Comparison of ENCODE assay signal across 28 cellular contexts in genomic region chr18:31044926-31045325, GRCh38. TPM values are rescaled to one million over a fixed set of nuclear protein-coding genes. Genes with fewer than 3 reads are reported as not detected.
A peak's percentile ranks its signal among the peaks of the same experiment; 100 is the strongest.
DNase-seq lines count a peak whose midpoint lies in the region; ATAC-seq, FAIRE-seq and TF ChIP-seq lines count a peak whose summit lies in the region.
"Had no signal": no experiment of that assay in that cellular context is flagged by ENCODE, and none has a peak within 500 bp of the region (broad histone marks: within the 10 kb centered on the region; RNA-seq: fewer than 3 reads in every experiment).

No MANE protein-coding gene starts in this region.

- H3K9me3 Mint-ChIP-seq in type B pancreatic cell, result peaks cover 23% of the 10 kb centered on the region
- peaks cover 8% of the 10 kb centered on the region for H3K9me3 Mint-ChIP-seq in activated CD8-positive, alpha-beta T cell treated with anti-CD3 and anti-CD28 coated beads for 36 hours

- H3K9me3 ChIP-seq in HCT116 (ENCODE audit: control insufficient read depth in 1 of 2, insufficient read depth in 1 of 2, low read depth in 1 of 2, low read length in 2 of 2), result no peaks in the 10 kb centered on the region
- H3K9me3 ChIP-seq in small intestine (ENCODE audit: control insufficient read depth, low read depth), result no peaks in the 10 kb centered on the region
- H3K9me3 ChIP-seq: SK-N-SH had no signal

- 71 to 78% (median 73%) methylated on average over 3 of the region's 3 CpGs for WGBS in small intestine, 3 donors

- TF ChIP-seq POLR2A in HCT116 (IDR thresholded peaks at IDR 0.05; ENCODE audit: borderline replicate concordance, extremely low read depth, insufficient read depth, insufficient read length), result no peak

- peaks cover 4% of the 10 kb centered on the region for H3K79me2 ChIP-seq in HCT116 (ENCODE audit: insufficient read depth, low read length)

- H3K36me3 ChIP-seq in HCT116 (ENCODE audit: control insufficient read depth in 1 of 2, insufficient read depth in 2 of 2, low read length in 2 of 2) (no peaks in the 10 kb centered on the region), bronchial epithelial cell (ENCODE audit: control insufficient read depth, insufficient read depth, low read length) (no peaks in the 10 kb centered on the region), small intestine (ENCODE audit: control insufficient read depth in 2 of 2, insufficient read depth in 2 of 2, low read length in 2 of 2) (no peaks in the 10 kb centered on the region)
- H3K36me3 ChIP-seq: HAP-1, Peyer's patch had no signal

- CTCF ChIA-PET in HCT116 (lab: Charles Lee), result no interaction called here
- CTCF ChIA-PET in activated CD8-positive, alpha-beta T cell treated with anti-CD3 and anti-CD28 coated beads for 36 hours (lab: Charles Lee), result no interaction called here

- no peaks in the 10 kb centered on the region for H4K20me1 ChIP-seq in HCT116 (ENCODE audit: insufficient read depth)

- peak overlapping the region; percentile 41 for H2AFZ ChIP-seq in HCT116 (ENCODE audit: low read depth, low read length, poor library complexity, severe bottlenecking)

- no peak for DNase-seq in HCT116 (ENCODE audit: low read depth, low spot score)
- DNase-seq in bronchial epithelial cell (ENCODE audit: low read depth), result peak; percentile 79
- no peak for DNase-seq in epithelial cell of prostate (ENCODE audit: low read depth, low spot score)
- no peak for DNase-seq in type B pancreatic cell (ENCODE audit: extremely low spot score, unreplicated experiment)
- DNase-seq in small intestine, result no peak
- no peak for DNase-seq in activated CD8-positive, alpha-beta T cell treated with anti-CD3 and anti-CD28 coated beads for 36 hours
- DNase-seq: C1 segment of cervical spinal cord; CD4-positive, alpha-beta memory T cell; COR-L47; DMS53; GDM1; GOT3; Karpas-422; NCI-H1092; NCI-H1417 treated with DMSO at 0.1 percent for 48 hours; NCI-H1694 treated with DMSO at 0.1 percent for 48 hours; NCI-H2081; NCI-H510A; NCI-H69; Peyer's patch; SK-N-SH had no signal

- H3K4me1 Mint-ChIP-seq in type B pancreatic cell (ENCODE audit: unreplicated experiment), result peaks cover 18% of the 10 kb centered on the region
- H3K4me1 Mint-ChIP-seq in activated CD8-positive, alpha-beta T cell treated with anti-CD3 and anti-CD28 coated beads for 36 hours (ENCODE audit: low read depth), result no peaks in the 10 kb centered on the region

- FAIRE-seq in bronchial epithelial cell (lab: Jason Lieb, UNC) (no peak), small intestine (lab: Jason Lieb, UNC) (no peak)
- FAIRE-seq: GM12878, HepG2 had no signal

- no peak overlapping the region for H3K9ac ChIP-seq in HCT116 (ENCODE audit: low read length)
- H3K9ac ChIP-seq: SK-N-SH had no signal

- no TSS peak for BruUV-seq in HCT116 (replicated peaks; lab: Mats Ljungman, UMichigan)

- intact Hi-C loops in HCT116 (cut with micrococcal nuclease), result no loop called here
- intact Hi-C loops in activated CD8-positive, alpha-beta T cell treated with anti-CD3 and anti-CD28 coated beads for 36 hours (cut with micrococcal nuclease), result no loop called here

- peaks cover 0 to 44% of the 10 kb centered on the region in 2 experiments; a peak in 2 of 4 replicates for H3K4me1 ChIP-seq in HCT116 (ENCODE audit: control insufficient read depth in 1 of 2, insufficient read depth in 2 of 2, low read length in 2 of 2)
- H3K4me1 ChIP-seq in small intestine (ENCODE audit: control insufficient read depth in 2 of 2, insufficient read depth in 1 of 2, low read depth in 1 of 2, low read length in 1 of 2), result peaks cover 0 to 6% of the 10 kb centered on the region in 2 donors
- H3K4me1 ChIP-seq: HAP-1 had no signal

- H3K27me3 Mint-ChIP-seq in type B pancreatic cell, result peaks cover 58% of the 10 kb centered on the region
- peaks cover 44% of the 10 kb centered on the region for H3K27me3 Mint-ChIP-seq in activated CD8-positive, alpha-beta T cell treated with anti-CD3 and anti-CD28 coated beads for 36 hours

- POLR2A ChIA-PET in HCT116 (lab: Charles Lee), result no interaction called here
- POLR2A ChIA-PET in activated CD8-positive, alpha-beta T cell treated with anti-CD3 and anti-CD28 coated beads for 36 hours (lab: Charles Lee), result no interaction called here

- H3K27ac Mint-ChIP-seq in type B pancreatic cell, result peak overlapping the region; percentile 94
- H3K27ac Mint-ChIP-seq in activated CD8-positive, alpha-beta T cell treated with anti-CD3 and anti-CD28 coated beads for 36 hours, result no peak overlapping the region
- H3K27ac Mint-ChIP-seq: CD4-positive, alpha-beta memory T cell had no signal

- ATAC-seq in HCT116 (no peak), GM18858 (IDR thresholded peaks at IDR 0.05; ENCODE audit: unreplicated experiment) (no peak)
- ATAC-seq in activated CD8-positive, alpha-beta T cell treated with anti-CD3 and anti-CD28 coated beads for 36 hours, result no peak
- ATAC-seq: GM12878 had no signal

- TF ChIP-seq CTCF in HCT116 (IDR thresholded peaks at IDR 0.05 in 2 of 3, conservative IDR thresholded peaks at IDR 0.05 in 1 of 3; ENCODE audit: borderline replicate concordance in 1 of 3, insufficient read depth in 1 of 3, low read depth in 2 of 3, low read length in 2 of 3) (no peak), bronchial epithelial cell (IDR thresholded peaks at IDR 0.05; ENCODE audit: insufficient read depth, low read length, severe bottlenecking) (no peak), type B pancreatic cell (conservative IDR thresholded peaks at IDR 0.05) (no peak)
- TF ChIP-seq CTCF in activated CD8-positive, alpha-beta T cell treated with anti-CD3 and anti-CD28 coated beads for 36 hours (IDR thresholded peaks at IDR 0.05), result no peak

- TF ChIP-seq RAD21 in HCT116 (IDR thresholded peaks at IDR 0.05; ENCODE audit: low read depth), result no peak

- H3K27ac ChIP-seq in HCT116 (ENCODE audit: low read depth, low read length), result no peak overlapping the region
- peak overlapping the region; percentile 69 for H3K27ac ChIP-seq in epithelial cell of prostate
- H3K27ac ChIP-seq in small intestine (ENCODE audit: low read depth in 1 of 2, low read length in 1 of 2), result no peak overlapping the region
- H3K27ac ChIP-seq: Peyer's patch had no signal

- H3K9me2 ChIP-seq in HCT116 (ENCODE audit: insufficient read depth), result no peaks in the 10 kb centered on the region
- H3K9me2 ChIP-seq: SK-N-SH had no signal

- peak overlapping the region; percentile 13; the same call in 1 of the 2 replicates for H3K4me2 ChIP-seq in HCT116 (ENCODE audit: low read length)
- H3K4me2 ChIP-seq: SK-N-SH had no signal

- RAD21 ChIA-PET in HCT116 (lab: Charles Lee; ENCODE audit: low non-redundant PET in 1 of 2, low total read pairs in 2 of 2, uncharacterized antibody in 2 of 2, unreplicated experiment in 2 of 2), result no interaction called here

- H3K4me3 Mint-ChIP-seq in type B pancreatic cell, result peak overlapping the region; percentile 26
- no peak overlapping the region for H3K4me3 Mint-ChIP-seq in activated CD8-positive, alpha-beta T cell treated with anti-CD3 and anti-CD28 coated beads for 36 hours
- H3K4me3 Mint-ChIP-seq: CD4-positive, alpha-beta memory T cell had no signal

- peaks cover 11% of the 10 kb centered on the region for H3K36me3 Mint-ChIP-seq in type B pancreatic cell
- H3K36me3 Mint-ChIP-seq in activated CD8-positive, alpha-beta T cell treated with anti-CD3 and anti-CD28 coated beads for 36 hours (ENCODE audit: low read depth), result peaks cover 3% of the 10 kb centered on the region

- H3K27me3 ChIP-seq in HCT116 (ENCODE audit: insufficient read depth, low read length), result no peaks in the 10 kb centered on the region
- H3K27me3 ChIP-seq in bronchial epithelial cell (ENCODE audit: control insufficient read depth, insufficient read depth, low read length), result no peaks in the 10 kb centered on the region
- H3K27me3 ChIP-seq in small intestine (ENCODE audit: control insufficient read depth in 2 of 2, insufficient read depth in 2 of 2, low read length in 2 of 2), result peaks cover 5 to 24% of the 10 kb centered on the region in 2 donors

- H3K4me3 ChIP-seq in HCT116 (replicated peaks in 1 of 2; ENCODE audit: low read depth in 1 of 2, low read length in 2 of 2) (no peak overlapping the region), bronchial epithelial cell (ENCODE audit: low read depth, low read length) (no peak overlapping the region), small intestine (ENCODE audit: low read depth in 1 of 2, low read length in 2 of 2) (no peak overlapping the region)
- H3K4me3 ChIP-seq: GM12878, HAP-1, Peyer's patch had no signal

TF ChIP-seq in HCT116, 20 proteins besides CTCF, POLR2A, EP300 and RAD21:
- TF ChIP-seq ZNF274 (IDR thresholded peaks at IDR 0.05; ENCODE audit: low read depth, low read length) (no peak), EZH2 (IDR thresholded peaks at IDR 0.05) (no peak), ZFX (IDR thresholded peaks at IDR 0.05) (no peak), FOSL1 (IDR thresholded peaks at IDR 0.05; ENCODE audit: low read depth) (no peak)

RNA-seq across cellular contexts. Expression of gene DSC3, which starts 2.4 kb away (rescaled TPM):
- total RNA-seq in HCT116 (2021; ENCODE audit: unreplicated experiment), result 7.6 TPM
- 2.5 and 3.0 TPM in 2 replicates for polyA plus RNA-seq in HCT116 (2012)
- total RNA-seq in bronchial epithelial cell, result 193 and 198 TPM in 2 replicates
- total RNA-seq in type B pancreatic cell (ENCODE audit: low replicate concordance), result 67.7 and 306 TPM in 2 replicates
- polyA plus RNA-seq in small intestine, result under 1 TPM; under 0.01 to 0.27 (median 0.27) TPM
- total RNA-seq in activated CD8-positive, alpha-beta T cell treated with anti-CD3 and anti-CD28 coated beads for 36 hours, result under 1 TPM in 1 of 2 experiments, not detected in 1; 0.04 TPM
- total RNA-seq: A673; CD4-positive, alpha-beta memory T cell; Daoy; OCI-LY7 had no signal
- polyA plus RNA-seq: CD4-positive, alpha-beta memory T cell; SK-N-SH had no signal

RNA-seq across cellular contexts. Expression of gene DSC2, which starts 57.3 kb away (rescaled TPM):
- total RNA-seq in HCT116 (2021; ENCODE audit: unreplicated experiment) (33.4 TPM), bronchial epithelial cell (49.0 and 111 TPM in 2 replicates), type B pancreatic cell (ENCODE audit: low replicate concordance) (85.4 and 352 TPM in 2 replicates)
- polyA plus RNA-seq in HCT116 (2012), result 11.7 and 12.5 TPM in 2 replicates
- polyA plus RNA-seq in small intestine, result 10 to 100 TPM; 12.7 to 21.1 (median 15.9) TPM
- total RNA-seq in activated CD8-positive, alpha-beta T cell treated with anti-CD3 and anti-CD28 coated beads for 36 hours, result not detected
- total RNA-seq: CD4-positive, alpha-beta memory T cell; OCI-LY7 had no signal
- polyA plus RNA-seq: CD4-positive, alpha-beta memory T cell; SK-N-SH had no signal

Comparison
In these comparisons a context has a peak if more than half of its experiments do, and no peak if none do; other contexts are left out.
1. RNA of gene DSC2, which starts 57.3 kb away (total RNA-seq): 85.4 to 352 TPM in type B pancreatic cell, 49.0 to 111 TPM in bronchial epithelial cell and 33.4 TPM in HCT116 (single experiment); not detected in activated CD8-positive, alpha-beta T cell treated with anti-CD3 and anti-CD28 coated beads for 36 hours; every median in the first group is over 10 times any median in the second.